ENCODE assay signal across 1 cellular context in the genomic region with DNA sequence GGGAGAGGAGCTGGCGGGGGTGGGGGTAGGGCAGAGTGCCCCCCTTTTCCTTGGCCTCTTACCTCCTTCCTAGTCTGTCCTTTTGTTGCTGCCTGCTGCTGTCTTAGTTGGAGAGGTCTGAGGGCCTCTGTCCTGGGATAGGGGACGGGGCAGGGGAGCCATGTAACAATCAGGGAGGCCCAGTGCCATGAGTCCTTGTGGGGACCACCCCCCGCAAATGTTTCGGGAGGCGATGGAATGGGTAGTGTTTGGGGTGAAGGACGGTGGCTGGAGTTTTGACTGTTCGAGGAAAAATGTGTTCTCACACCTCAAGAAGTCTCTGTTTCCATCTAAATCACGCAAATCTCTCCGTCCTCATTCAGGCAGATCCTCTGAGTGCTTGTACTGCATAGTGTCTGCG.
TF ChIP-seq lines count a peak whose summit lies in the region.

No MANE protein-coding gene starts in this region.

TF ChIP-seq in SK-N-SH treated with all-trans-retinoic acid at 6 μM for 48 hours, 23 proteins besides CTCF, POLR2A, EP300 and RAD21 (continued from another document):
- no peak for TF ChIP-seq POU6F1 (CRISPR knock-in tag; IDR thresholded peaks at IDR 0.05; ENCODE audit: borderline replicate concordance, low read depth)
- TF ChIP-seq ZC3H10 (CRISPR knock-in tag; IDR thresholded peaks at IDR 0.05), result no peak
- no peak for TF ChIP-seq CREB5 (CRISPR knock-in tag; IDR thresholded peaks at IDR 0.05; ENCODE audit: low read depth)
- no peak for TF ChIP-seq ESRRG (CRISPR knock-in tag; IDR thresholded peaks at IDR 0.05)
- no peak for TF ChIP-seq ZNF8 (CRISPR knock-in tag; IDR thresholded peaks at IDR 0.05)
